In genomic region chr9:135833864-135834263, GRCh38 we compare ENCODE assay signal across 29 cellular contexts.
A peak's percentile ranks its signal among the peaks of the same experiment; 100 is the strongest.
DNase-seq lines count a peak whose midpoint lies in the region; ATAC-seq, FAIRE-seq and TF ChIP-seq lines count a peak whose summit lies in the region.
"Had no signal": no experiment of that assay in that cellular context is flagged by ENCODE, and none has a peak within 500 bp of the region (broad histone marks: within the 10 kb centered on the region; RNA-seq: fewer than 3 reads in every experiment).

No MANE protein-coding gene starts in this region.

- no peak for TF ChIP-seq POLR2A in breast epithelium (IDR thresholded peaks at IDR 0.05)

- no peak overlapping the region for H3K4me2 ChIP-seq in mammary epithelial cell (ENCODE audit: insufficient read depth, low read depth, low read length)
- H3K4me2 ChIP-seq: BLaER1 had no signal

- no peaks in the 10 kb centered on the region for H3K27me3 Mint-ChIP-seq in osteocyte (ENCODE audit: unreplicated experiment)
- H3K27me3 Mint-ChIP-seq: CD4-positive, alpha-beta memory T cell; CD4-positive, CD25-positive, alpha-beta regulatory T cell; CD8-positive, alpha-beta memory T cell had no signal

- CTCF ChIA-PET in mammary epithelial cell (lab: Charles Lee; ENCODE audit: low non-redundant PET), result no interaction called here

- no peaks in the 10 kb centered on the region for H3K27me3 ChIP-seq in mammary epithelial cell (ENCODE audit: insufficient read depth, low read length)
- H3K27me3 ChIP-seq in breast epithelium, result no peaks in the 10 kb centered on the region
- no peaks in the 10 kb centered on the region for H3K27me3 ChIP-seq in bronchial epithelial cell (ENCODE audit: control insufficient read depth, insufficient read depth, low read length)
- H3K27me3 ChIP-seq in foreskin keratinocyte, result no peaks in the 10 kb centered on the region
- no peaks in the 10 kb centered on the region for H3K27me3 ChIP-seq in tibial artery
- H3K27me3 ChIP-seq: BE2C, BLaER1 had no signal

- dilution Hi-C loops in mammary epithelial cell (cut with HindIII; ENCODE audit: low sequenced_read_pairs), result no loop called here

- no peaks in the 10 kb centered on the region for H3K9me3 ChIP-seq in mammary epithelial cell (replicated peaks; ENCODE audit: insufficient read depth, low read length)
- H3K9me3 ChIP-seq in breast epithelium, result no peaks in the 10 kb centered on the region
- peaks cover 0 to under 1% (median 0%) of the 10 kb centered on the region in 3 donors for H3K9me3 ChIP-seq in tibial artery

- no peak overlapping the region for H3K4me3 Mint-ChIP-seq in osteocyte (ENCODE audit: unreplicated experiment)
- H3K4me3 Mint-ChIP-seq: CD14-positive monocyte; CD4-positive, alpha-beta memory T cell; CD4-positive, CD25-positive, alpha-beta regulatory T cell; CD8-positive, alpha-beta memory T cell had no signal

- H3K27ac ChIP-seq in mammary epithelial cell (ENCODE audit: insufficient read depth, low read depth, low read length) (no peak overlapping the region), breast epithelium (no peak overlapping the region), foreskin keratinocyte (no peak overlapping the region), tibial artery (no peak overlapping the region)
- H3K27ac ChIP-seq: 22Rv1, BLaER1 had no signal

- intact Hi-C loops in mammary epithelial cell (cut with micrococcal nuclease) (no loop called here), breast epithelium (cut with DNase I; ENCODE audit: low total_unique reads) (no loop called here), tibial artery (cut with DNase I; ENCODE audit: low total_unique reads) (no loop called here)

- WGBS in mammary epithelial cell (ENCODE audit: low coverage, missing lambda C conversion rate), result 100% methylated on average over 3 of the region's 3 CpGs

- H2AFZ ChIP-seq in mammary epithelial cell (ENCODE audit: low read depth, low read length), result no peak overlapping the region

- H3K27ac Mint-ChIP-seq in osteocyte (ENCODE audit: unreplicated experiment), result no peak overlapping the region
- H3K27ac Mint-ChIP-seq: CD4-positive, CD25-positive, alpha-beta regulatory T cell; CD8-positive, alpha-beta memory T cell had no signal

- H3K4me3 ChIP-seq in mammary epithelial cell (replicated peaks in 1 of 3; ENCODE audit: insufficient read depth in 1 of 3, low read depth in 2 of 3, low read length in 3 of 3) (no peak overlapping the region), breast epithelium (no peak overlapping the region), bronchial epithelial cell (ENCODE audit: low read depth, low read length) (no peak overlapping the region), tibial artery (no peak overlapping the region)
- H3K4me3 ChIP-seq: BLaER1, GM12878 had no signal

- no peak overlapping the region for H3K9ac ChIP-seq in mammary epithelial cell (ENCODE audit: insufficient read depth, low read length)
- H3K9ac ChIP-seq: BLaER1 had no signal

- H3K79me2 ChIP-seq in mammary epithelial cell (ENCODE audit: insufficient read depth, low read length), result peaks cover 38% of the 10 kb centered on the region

- H3K36me3 ChIP-seq in mammary epithelial cell (ENCODE audit: insufficient read depth, low read length) (no peaks in the 10 kb centered on the region), breast epithelium (no peaks in the 10 kb centered on the region), bronchial epithelial cell (ENCODE audit: control insufficient read depth, insufficient read depth, low read length) (no peaks in the 10 kb centered on the region), tibial artery (peaks cover 4 to 18% (median 6%) of the 10 kb centered on the region in 3 donors)

- in situ Hi-C loops in mammary epithelial cell (cut with MboI; ENCODE audit: low sequenced_read_pairs in 2 of 2), result no loop called here

- no peaks in the 10 kb centered on the region for H3K4me1 ChIP-seq in mammary epithelial cell (ENCODE audit: insufficient read depth, low read length)
- no peaks in the 10 kb centered on the region for H3K4me1 ChIP-seq in breast epithelium
- no peaks in the 10 kb centered on the region for H3K4me1 ChIP-seq in foreskin keratinocyte
- H3K4me1 ChIP-seq in tibial artery, result no peaks in the 10 kb centered on the region
- H3K4me1 ChIP-seq: BE2C had no signal

- H3K9me3 Mint-ChIP-seq in osteocyte (ENCODE audit: unreplicated experiment), result peaks cover under 1% of the 10 kb centered on the region

- ATAC-seq in foreskin keratinocyte, result no peak
- ATAC-seq: GM12878 had no signal

- H3K4me1 Mint-ChIP-seq in osteocyte (ENCODE audit: unreplicated experiment), result peaks cover 7% of the 10 kb centered on the region

- no TSS peak for BruUV-seq in mammary epithelial cell (replicated peaks; lab: Mats Ljungman, UMichigan)

- TF ChIP-seq CTCF in mammary epithelial cell (conservative IDR thresholded peaks at IDR 0.05 in 1 of 2, IDR thresholded peaks at IDR 0.05 in 1 of 2; ENCODE audit: extremely low read depth in 1 of 2, insufficient read depth in 1 of 2, low read depth in 1 of 2, low read length in 2 of 2) (no peak), breast epithelium (IDR thresholded peaks at IDR 0.05) (no peak), bronchial epithelial cell (IDR thresholded peaks at IDR 0.05; ENCODE audit: insufficient read depth, low read length, severe bottlenecking) (no peak), foreskin keratinocyte (conservative IDR thresholded peaks at IDR 0.05) (no peak), osteocyte (IDR thresholded peaks at IDR 0.05) (no peak), tibial artery (IDR thresholded peaks at IDR 0.05) (no peak)

- DNase-seq in mammary epithelial cell, result peak; percentile 35
- DNase-seq in breast epithelium (ENCODE audit: low spot score in 2 of 2), result no peak
- peak; percentile 31 for DNase-seq in bronchial epithelial cell (ENCODE audit: low read depth)
- peak; percentile 9 to 39 for DNase-seq in foreskin keratinocyte
- peak; percentile 2 for DNase-seq in superior temporal gyrus (ENCODE audit: extremely low spot score)
- no peak for DNase-seq in osteocyte (ENCODE audit: extremely low spot score, unreplicated experiment)
- no peak for DNase-seq in A172 (ENCODE audit: low spot score)
- no peak for DNase-seq in tibial artery
- DNase-seq: ACHN; BE2C; C1 segment of cervical spinal cord; CD4-positive, alpha-beta memory T cell; CD4-positive, CD25-positive, alpha-beta regulatory T cell; CD8-positive, alpha-beta memory T cell; COR-L47; DMS 273 treated with DMSO at 0.1 percent for 48 hours; DMS153; DMS53; DMS79; DND-41; EL; GDM1 had no signal

- peaks cover 3% of the 10 kb centered on the region for H3K36me3 Mint-ChIP-seq in osteocyte (ENCODE audit: unreplicated experiment)

- no peaks in the 10 kb centered on the region for H4K20me1 ChIP-seq in mammary epithelial cell (ENCODE audit: insufficient read depth, low read length)

- no peak for FAIRE-seq in bronchial epithelial cell (lab: Jason Lieb, UNC)
- FAIRE-seq: A204.1, GM12878, GM12892, GM18507 had no signal

Comparison
In these comparisons a context has a peak if more than half of its experiments do, and no peak if none do; other contexts are left out.
1. DNase-seq: peak in mammary epithelial cell (single experiment), bronchial epithelial cell (single experiment), foreskin keratinocyte (2 of 2) and superior temporal gyrus (single experiment); none in breast epithelium (0 of 2), osteocyte (single experiment), A172 (single experiment) and tibial artery (0 of 2).